Comparison of ENCODE assay signal across 28 cellular contexts in the genomic region with DNA sequence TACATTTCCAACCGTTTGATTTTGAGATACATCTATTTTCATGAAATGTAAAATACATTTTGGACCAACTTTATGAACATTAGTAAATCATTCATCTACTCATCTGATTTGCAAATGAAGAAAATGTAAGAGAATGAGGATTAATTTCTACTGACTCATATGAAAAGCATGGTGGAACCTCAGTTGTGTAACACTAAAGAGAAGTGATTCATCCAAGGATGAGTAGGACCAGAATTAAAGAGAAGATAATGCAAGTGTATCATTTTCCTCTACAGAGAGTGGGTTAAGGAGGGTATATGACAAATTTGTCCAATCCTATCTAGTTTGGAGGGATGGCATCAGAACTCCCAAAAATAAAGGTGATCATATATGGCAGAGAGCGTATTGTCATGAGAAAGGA.
"Had no signal": no experiment of that assay in that cellular context is flagged by ENCODE, and none has a peak within 500 bp of the region (broad histone marks: within the 10 kb centered on the region; RNA-seq: fewer than 3 reads in every experiment).

No MANE protein-coding gene starts in this region.

- H3K4me1 Mint-ChIP-seq: activated CD4-positive, alpha-beta T cell treated with anti-CD3 and anti-CD28 coated beads, Interleukin-2, amount 10 ng/mL, durations not matched to agents 24 days and 14 days; activated naive CD4-positive, alpha-beta T cell treated with anti-CD3 and anti-CD28 coated beads, Interleukin-2, amount 50 U/mL, for 24 hours; activated naive CD8-positive, alpha-beta T cell treated with anti-CD3 and anti-CD28 coated beads, Interleukin-2, amount 50 U/mL, for 24 hours; activated T-helper 17 cell treated with anti-CD3 and anti-CD28 coated beads, Interleukin-2, amount 50 U/mL, for 72 hours; central memory CD8-positive, alpha-beta T cell; endodermal cell; nephron had no signal

- H3K36me3 ChIP-seq: esophagus muscularis mucosa, gastrocnemius medialis, neutrophil, right lobe of liver, transverse colon had no signal

- H3K27ac ChIP-seq: esophagus muscularis mucosa, gastrocnemius medialis, hepatocyte, neutrophil, right lobe of liver, testis, transverse colon had no signal

- H3K27me3 ChIP-seq: esophagus muscularis mucosa, gastrocnemius medialis, hepatocyte, neutrophil, right lobe of liver, testis, transverse colon had no signal

- H3K36me3 Mint-ChIP-seq: activated CD4-positive, alpha-beta memory T cell treated with anti-CD3 and anti-CD28 coated beads for 36 hours; activated naive CD4-positive, alpha-beta T cell treated with anti-CD3 and anti-CD28 coated beads, Interleukin-2, amount 50 U/mL, for 24 hours had no signal

- H3K27me3 Mint-ChIP-seq: activated CD4-positive, alpha-beta memory T cell treated with anti-CD3 and anti-CD28 coated beads for 36 hours; activated CD4-positive, alpha-beta T cell treated with anti-CD3 and anti-CD28 coated beads, Interleukin-2, amount 10 ng/mL, durations not matched to agents 24 days and 14 days; activated naive CD4-positive, alpha-beta T cell treated with anti-CD3 and anti-CD28 coated beads, Interleukin-2, amount 50 U/mL, for 24 hours; activated naive CD8-positive, alpha-beta T cell treated with anti-CD3 and anti-CD28 coated beads, Interleukin-2, amount 50 U/mL, for 24 hours; activated T-helper 17 cell treated with anti-CD3 and anti-CD28 coated beads, Interleukin-2, amount 50 U/mL, for 72 hours; central memory CD8-positive, alpha-beta T cell; dendritic cell treated with granulocyte-macrophage colony-stimulating factor and Interleukin-4, amounts not matched to agents 40 ng/mL and 50 ng/mL, for 4 days; progenitor cell of endocrine pancreas had no signal

- H3K4me1 ChIP-seq: esophagus muscularis mucosa, gastrocnemius medialis, right lobe of liver, testis, transverse colon had no signal

- H3K27ac Mint-ChIP-seq: activated CD4-positive, alpha-beta memory T cell treated with anti-CD3 and anti-CD28 coated beads for 36 hours; activated CD4-positive, alpha-beta T cell treated with anti-CD3 and anti-CD28 coated beads, Interleukin-2, amount 10 ng/mL, durations not matched to agents 24 days and 14 days; activated naive CD4-positive, alpha-beta T cell treated with anti-CD3 and anti-CD28 coated beads, Interleukin-2, amount 50 U/mL, for 24 hours; activated naive CD8-positive, alpha-beta T cell treated with anti-CD3 and anti-CD28 coated beads, Interleukin-2, amount 50 U/mL, for 24 hours; activated T-helper 17 cell treated with anti-CD3 and anti-CD28 coated beads, Interleukin-2, amount 50 U/mL, for 72 hours; dendritic cell treated with granulocyte-macrophage colony-stimulating factor and Interleukin-4, amounts not matched to agents 40 ng/mL and 50 ng/mL, for 4 days; endodermal cell; nephron; progenitor cell of endocrine pancreas had no signal

- H3K9me3 ChIP-seq: esophagus muscularis mucosa, gastrocnemius medialis, neutrophil, right lobe of liver, testis, transverse colon had no signal

- H3K4me3 ChIP-seq: esophagus muscularis mucosa, gastrocnemius medialis, hepatocyte, right lobe of liver, testis, transverse colon had no signal

- DNase-seq: activated CD4-positive, alpha-beta memory T cell treated with anti-CD3 and anti-CD28 coated beads for 36 hours; activated CD4-positive, alpha-beta T cell treated with anti-CD3 and anti-CD28 coated beads, Interleukin-2, amount 10 ng/mL, durations not matched to agents 24 days and 14 days; activated CD4-positive, CD25-positive, alpha-beta regulatory T cell treated with anti-CD3 and anti-CD28 coated beads, Interleukin-2, amount 50 U/mL, for 72 hours; activated CD8-positive, alpha-beta memory T cell treated with anti-CD3 and anti-CD28 coated beads, Interleukin-2, amount 50 U/mL, for 48 hours; activated gamma-delta T cell treated with Interleukin-2 at 50 U/mL for 16 hours; activated naive CD8-positive, alpha-beta T cell treated with anti-CD3 and anti-CD28 coated beads, Interleukin-2, amount 50 U/mL, for 24 hours; activated T-cell treated with anti-CD3 and anti-CD28 coated beads, Interleukin-2, amount 50 U/mL, for 4 hours; amygdala; endodermal cell; gastrocnemius medialis; left colon; mammary epithelial cell; right lobe of liver; stimulated activated CD4-positive, alpha-beta T cell treated with anti-CD3 and anti-CD28 coated beads, Interleukin-12 subunit alpha, Interleukin-12 subunit beta, amount 100 ng/mL, for 4 hours; stimulated activated CD4-positive, alpha-beta T cell treated with anti-CD3 and anti-CD28 coated beads, Interleukin-4, amount 100 ng/mL, for 1 hour; stimulated activated naive CD8-positive, alpha-beta T cell treated with anti-CD3 and anti-CD28 coated beads, Interleukin-15, Interleukin-2, amounts not matched to agents 100 U/mL and 50 U/mL, for 24 hours; T1000; testis; transverse colon had no signal

- H3K4me3 Mint-ChIP-seq: activated CD4-positive, alpha-beta memory T cell treated with anti-CD3 and anti-CD28 coated beads for 36 hours; activated CD4-positive, alpha-beta T cell treated with anti-CD3 and anti-CD28 coated beads, Interleukin-2, amount 10 ng/mL, durations not matched to agents 24 days and 14 days; activated naive CD4-positive, alpha-beta T cell treated with anti-CD3 and anti-CD28 coated beads, Interleukin-2, amount 50 U/mL, for 24 hours; activated naive CD8-positive, alpha-beta T cell treated with anti-CD3 and anti-CD28 coated beads, Interleukin-2, amount 50 U/mL, for 24 hours; activated T-cell treated with anti-CD3 and anti-CD28 coated beads, Interleukin-2, amount 50 U/mL, for 4 hours; activated T-helper 17 cell treated with anti-CD3 and anti-CD28 coated beads, Interleukin-2, amount 50 U/mL, for 72 hours; central memory CD8-positive, alpha-beta T cell; dendritic cell treated with granulocyte-macrophage colony-stimulating factor and Interleukin-4, amounts not matched to agents 40 ng/mL and 50 ng/mL, for 4 days; endodermal cell; nephron had no signal

- H3K9me3 Mint-ChIP-seq: activated CD4-positive, alpha-beta memory T cell treated with anti-CD3 and anti-CD28 coated beads for 36 hours; activated CD4-positive, alpha-beta T cell treated with anti-CD3 and anti-CD28 coated beads, Interleukin-2, amount 10 ng/mL, durations not matched to agents 24 days and 14 days; activated naive CD4-positive, alpha-beta T cell treated with anti-CD3 and anti-CD28 coated beads, Interleukin-2, amount 50 U/mL, for 24 hours; activated naive CD8-positive, alpha-beta T cell treated with anti-CD3 and anti-CD28 coated beads, Interleukin-2, amount 50 U/mL, for 24 hours; activated T-cell treated with anti-CD3 and anti-CD28 coated beads, Interleukin-2, amount 50 U/mL, for 4 hours had no signal
